In the genomic region with DNA sequence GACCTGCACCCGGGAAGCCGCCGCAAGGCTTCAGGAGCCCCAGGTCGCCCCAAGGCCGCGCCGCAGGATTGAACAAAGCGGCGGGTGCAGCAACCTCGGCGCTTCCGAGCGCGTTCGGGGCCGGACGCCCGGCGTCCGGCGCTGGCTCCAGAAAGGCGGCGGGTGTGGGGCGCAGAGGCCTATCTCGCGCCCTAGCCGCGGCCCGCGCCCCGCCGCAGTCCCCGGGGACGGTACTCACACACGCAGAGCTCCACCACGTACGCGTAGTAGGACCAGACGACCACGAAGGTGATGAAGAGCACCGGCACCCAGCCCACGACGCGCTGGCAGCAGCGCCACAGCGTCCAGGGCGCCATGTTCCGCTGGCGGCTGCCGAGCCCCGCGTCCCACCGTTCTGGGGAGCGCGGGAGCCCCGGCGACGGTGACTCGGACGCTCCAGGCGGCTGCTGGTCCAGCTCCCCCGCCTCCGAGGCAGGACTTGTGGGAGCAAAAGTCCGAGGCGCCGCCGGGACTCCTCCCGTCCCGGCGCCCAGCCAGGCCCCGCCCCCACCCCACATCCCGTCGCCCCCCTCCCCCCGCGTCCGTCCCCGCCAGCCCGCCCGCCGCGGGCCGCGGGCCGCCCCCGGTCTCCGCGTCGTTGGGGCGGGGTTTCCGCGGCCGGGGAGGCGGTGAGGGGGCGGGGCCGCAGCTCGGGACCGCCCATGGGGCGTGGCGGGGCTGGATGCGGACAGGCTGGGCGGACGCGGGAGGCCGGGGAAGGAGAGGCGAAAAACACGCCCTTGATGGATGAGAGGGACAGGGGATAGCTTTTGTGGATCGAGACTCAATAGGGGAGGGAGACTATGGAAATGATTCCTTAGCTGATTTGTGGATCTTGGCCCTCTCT, we compare ENCODE assay signal across 7 cellular contexts. TPM values are rescaled to one million over a fixed set of nuclear protein-coding genes. Genes with fewer than 3 reads are reported as not detected.
DNase-seq lines count a peak whose midpoint lies in the region; ATAC-seq and TF ChIP-seq lines count a peak whose summit lies in the region.

A gene with protein sequence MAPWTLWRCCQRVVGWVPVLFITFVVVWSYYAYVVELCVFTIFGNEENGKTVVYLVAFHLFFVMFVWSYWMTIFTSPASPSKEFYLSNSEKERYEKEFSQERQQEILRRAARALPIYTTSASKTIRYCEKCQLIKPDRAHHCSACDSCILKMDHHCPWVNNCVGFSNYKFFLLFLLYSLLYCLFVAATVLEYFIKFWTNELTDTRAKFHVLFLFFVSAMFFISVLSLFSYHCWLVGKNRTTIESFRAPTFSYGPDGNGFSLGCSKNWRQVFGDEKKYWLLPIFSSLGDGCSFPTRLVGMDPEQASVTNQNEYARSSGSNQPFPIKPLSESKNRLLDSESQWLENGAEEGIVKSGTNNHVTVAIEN (minus strand): TSS at position 488 of the 886 bp plus-strand sequence. CDS start 132 bp downstream, at position 356.

- H3K36me3 Mint-ChIP-seq in brain: peaks cover 25% of the 10 kb centered on the region

- ATAC-seq in GM18505 (IDR thresholded peaks at IDR 0.05; ENCODE audit: unreplicated experiment): peak; percentile 86
- ATAC-seq in HG02852 (IDR thresholded peaks at IDR 0.05; ENCODE audit: unreplicated experiment): peak; percentile 88

- no peaks in the 10 kb centered on the region for H3K27me3 ChIP-seq in iPS DF 6.9 (ENCODE audit: control insufficient read depth, insufficient read depth, low read length)

- TF ChIP-seq CTCF in brain (conservative IDR thresholded peaks at IDR 0.05): no peak

- peak within 1 kb of the TSS; percentile 96 for H3K4me3 ChIP-seq in iPS DF 6.9 (ENCODE audit: low read length)
- peak within 1 kb of the TSS; percentile 95 for H3K4me3 ChIP-seq in skeletal muscle cell (ENCODE audit: low read depth, low read length)

- no peaks in the 10 kb centered on the region for H3K9me3 ChIP-seq in iPS DF 6.9 (ENCODE audit: control insufficient read depth, insufficient read depth, low read length)

- no peak within 1 kb of the TSS for H3K27ac ChIP-seq in iPS DF 6.9 (ENCODE audit: low read length)

- peak within 1 kb of the TSS; percentile 86 to 91 (median 90) for H3K27ac Mint-ChIP-seq in brain

- no peaks in the 10 kb centered on the region for H3K4me1 ChIP-seq in iPS DF 6.9 (ENCODE audit: control insufficient read depth, insufficient read depth, low read length)

- H3K36me3 ChIP-seq in iPS DF 6.9 (ENCODE audit: control insufficient read depth, insufficient read depth, low read length): no peaks in the 10 kb centered on the region

- peak within 1 kb of the TSS; percentile 95 to 97 (median 97) for H3K4me3 Mint-ChIP-seq in brain

- H3K4me1 Mint-ChIP-seq in brain: peaks cover 25% of the 10 kb centered on the region

- H3K9me3 Mint-ChIP-seq in brain: peaks cover 13 to 21% (median 17%) of the 10 kb centered on the region in 5 experiments

- DNase-seq in NCI-H1930 (lab: John Stamatoyannopoulos, UW) (peak; percentile 81 to 89), UCSD-AML1 (lab: John Stamatoyannopoulos, UW; ENCODE audit: unreplicated experiment) (peak; percentile 92), iPS DF 6.9 (ENCODE audit: low read depth, low spot score) (no peak), skeletal muscle cell (ENCODE audit: low read depth) (peak; percentile 48)

- peak; percentile 81 for TF ChIP-seq POLR2A in GM18505 (IDR thresholded peaks at IDR 0.05; ENCODE audit: borderline replicate concordance, extremely low read depth, insufficient read depth, insufficient read length)

- no CpG with 5 or more reads among the region's 107 CpGs for WGBS in iPS DF 6.9 (ENCODE audit: insufficient coverage, insufficient read length)

- H3K27me3 Mint-ChIP-seq in brain: peaks cover 14% of the 10 kb centered on the region

RNA-seq across cellular contexts. Expression of the gene that starts here (rescaled TPM):
- 16.8 TPM for polyA plus RNA-seq in brain (ENCODE audit: insufficient read depth, low read depth, low replicate concordance)
